ENCODE assay signal across 9 cellular contexts in genomic region chr10:4344544-4344994, GRCh38.
DNase-seq lines count a peak whose midpoint lies in the region; ATAC-seq and TF ChIP-seq lines count a peak whose summit lies in the region.
"Had no signal": no experiment of that assay in that cellular context is flagged by ENCODE, and none has a peak within 500 bp of the region (broad histone marks: within the 10 kb centered on the region; RNA-seq: fewer than 3 reads in every experiment).

No MANE protein-coding gene starts in this region.

- H3K9me3 ChIP-seq in mammary epithelial cell (replicated peaks; ENCODE audit: insufficient read depth, low read length) (no peaks in the 10 kb centered on the region), mesodermal cell (ENCODE audit: control insufficient read depth, low read length) (no peaks in the 10 kb centered on the region), suprapubic skin (no peaks in the 10 kb centered on the region), T-helper 17 cell (ENCODE audit: control insufficient read depth, low read length, poor library complexity, severe bottlenecking) (no peaks in the 10 kb centered on the region)
- H3K9me3 ChIP-seq in CD8-positive, alpha-beta memory T cell (ENCODE audit: low read length): no peaks in the 10 kb centered on the region

- H3K9me3 Mint-ChIP-seq in progenitor cell of endocrine pancreas (ENCODE audit: low read depth): no peaks in the 10 kb centered on the region
- peaks cover 0 to 6% (median 0%) of the 10 kb centered on the region in 5 donors for H3K9me3 Mint-ChIP-seq in CD8-positive, alpha-beta memory T cell
- H3K9me3 Mint-ChIP-seq: central memory CD8-positive, alpha-beta T cell had no signal

- H3K4me1 ChIP-seq in mammary epithelial cell (ENCODE audit: insufficient read depth, low read length) (peaks cover 16% of the 10 kb centered on the region), mesodermal cell (ENCODE audit: control insufficient read depth, insufficient read depth, low read length, poor library complexity, severe bottlenecking) (peaks cover 25% of the 10 kb centered on the region), suprapubic skin (peaks cover 21% of the 10 kb centered on the region)
- H3K4me1 ChIP-seq in CD8-positive, alpha-beta memory T cell (ENCODE audit: insufficient read depth, low read length): no peaks in the 10 kb centered on the region

- peak; percentile 100 for DNase-seq in AG04449 (ENCODE audit: low read depth, low spot score)
- DNase-seq in NCI-H226: peak; percentile 96
- DNase-seq in mammary epithelial cell: peak; percentile 99
- DNase-seq in suprapubic skin (ENCODE audit: low spot score in 2 of 2): peak; percentile 83 to 89
- DNase-seq in T-helper 17 cell: no peak
- DNase-seq in progenitor cell of endocrine pancreas (ENCODE audit: low spot score, unreplicated experiment): no peak
- DNase-seq in CD8-positive, alpha-beta memory T cell: no peak

- H3K9ac ChIP-seq in mammary epithelial cell (ENCODE audit: insufficient read depth, low read length): peak overlapping the region; percentile 70

- H3K36me3 ChIP-seq in mammary epithelial cell (ENCODE audit: insufficient read depth, low read length) (no peaks in the 10 kb centered on the region), mesodermal cell (ENCODE audit: control insufficient read depth, insufficient read depth, low read length) (no peaks in the 10 kb centered on the region), suprapubic skin (no peaks in the 10 kb centered on the region)
- no peaks in the 10 kb centered on the region for H3K36me3 ChIP-seq in CD8-positive, alpha-beta memory T cell (ENCODE audit: insufficient read depth, low read length)

- intact Hi-C loops in mammary epithelial cell (cut with micrococcal nuclease): loop anchor here (1.0 to 10.0 kb wide), 6 partner anchors 102 to 1120 kb away; no protein-coding TSS in a partner anchor

- in situ Hi-C loops in mammary epithelial cell (cut with MboI; ENCODE audit: low sequenced_read_pairs in 2 of 2): loop anchor here in 1 of 2 donors (5.0 to 10.0 kb wide), 3 partner anchors 90 to 560 kb away; partner anchors contain the start of gene KLF6

- TF ChIP-seq EP300 in suprapubic skin (IDR thresholded peaks at IDR 0.05): peak; percentile 86

- dilution Hi-C loops in mammary epithelial cell (cut with HindIII; ENCODE audit: low sequenced_read_pairs): loop anchor here (5.0 to 25.0 kb wide), 2 partner anchors 97 to 532 kb away; no protein-coding TSS in a partner anchor

- H3K27ac ChIP-seq in mammary epithelial cell (ENCODE audit: insufficient read depth, low read depth, low read length) (peak overlapping the region; percentile 90), mesodermal cell (ENCODE audit: low read depth, low read length, severe bottlenecking) (peak overlapping the region; percentile 91), suprapubic skin (peak overlapping the region; percentile 52)
- H3K27ac ChIP-seq in CD8-positive, alpha-beta memory T cell (ENCODE audit: low read depth, low read length): no peak overlapping the region

- POLR2A ChIA-PET in AG04449 (lab: Yijun Ruan, JAX): interaction anchor here (0.6 to 1.9 kb wide), 5 partner anchors 60 to 559 kb away, joined by 3 to 19 read pairs (median 5); partner anchors contain the start of gene KLF6
- POLR2A ChIA-PET in CD8-positive, alpha-beta memory T cell (lab: Charles Lee): no interaction called here

- H3K4me1 Mint-ChIP-seq in T-helper 17 cell (peaks cover 3% of the 10 kb centered on the region), progenitor cell of endocrine pancreas (ENCODE audit: low read depth) (no peaks in the 10 kb centered on the region)
- no peaks in the 10 kb centered on the region for H3K4me1 Mint-ChIP-seq in CD8-positive, alpha-beta memory T cell
- H3K4me1 Mint-ChIP-seq: central memory CD8-positive, alpha-beta T cell had no signal

- H3K79me2 ChIP-seq in mammary epithelial cell (ENCODE audit: insufficient read depth, low read length): no peaks in the 10 kb centered on the region

- H3K4me3 ChIP-seq in AG04449 (ENCODE audit: low read depth, low read length): no peak overlapping the region
- no peak overlapping the region for H3K4me3 ChIP-seq in mammary epithelial cell (replicated peaks in 1 of 3; ENCODE audit: insufficient read depth in 1 of 3, low read depth in 2 of 3, low read length in 3 of 3)
- H3K4me3 ChIP-seq in mesodermal cell (ENCODE audit: extremely low read depth, insufficient read depth, low read length, poor library complexity, severe bottlenecking): no peak overlapping the region
- no peak overlapping the region for H3K4me3 ChIP-seq in suprapubic skin
- no peak overlapping the region for H3K4me3 ChIP-seq in CD8-positive, alpha-beta memory T cell (ENCODE audit: low read length)

- H2AFZ ChIP-seq in mammary epithelial cell (ENCODE audit: low read depth, low read length): peak overlapping the region; percentile 47

- no peaks in the 10 kb centered on the region for H3K36me3 Mint-ChIP-seq in T-helper 17 cell (ENCODE audit: low read depth)
- H3K36me3 Mint-ChIP-seq in progenitor cell of endocrine pancreas (ENCODE audit: insufficient read depth): no peaks in the 10 kb centered on the region
- H3K36me3 Mint-ChIP-seq in CD8-positive, alpha-beta memory T cell: peaks cover 0 to 14% (median 0%) of the 10 kb centered on the region in 3 donors

- TF ChIP-seq CTCF in AG04449 (IDR thresholded peaks at IDR 0.05; ENCODE audit: insufficient read depth, low read length, missing control alignments): no peak
- TF ChIP-seq CTCF in mammary epithelial cell (conservative IDR thresholded peaks at IDR 0.05 in 1 of 2, IDR thresholded peaks at IDR 0.05 in 1 of 2; ENCODE audit: extremely low read depth in 1 of 2, insufficient read depth in 1 of 2, low read depth in 1 of 2, low read length in 2 of 2): no peak
- no peak for TF ChIP-seq CTCF in suprapubic skin (IDR thresholded peaks at IDR 0.05)
- TF ChIP-seq CTCF in progenitor cell of endocrine pancreas (IDR thresholded peaks at IDR 0.05; ENCODE audit: unreplicated experiment): no peak

- no peak for ATAC-seq in T-helper 17 cell

- WGBS in mammary epithelial cell (ENCODE audit: low coverage, missing lambda C conversion rate): 11% methylated on average over 10 of the region's 10 CpGs
- WGBS in mesodermal cell (ENCODE audit: insufficient coverage in 2 of 2), 2 experiments: 51 to 71% methylated on average over 5 to 10 of the region's 10 CpGs
- 30% methylated on average over 10 of the region's 10 CpGs for WGBS in suprapubic skin

- no peak overlapping the region for H3K27ac Mint-ChIP-seq in T-helper 17 cell
- H3K27ac Mint-ChIP-seq in progenitor cell of endocrine pancreas: no peak overlapping the region
- no peak overlapping the region for H3K27ac Mint-ChIP-seq in CD8-positive, alpha-beta memory T cell

- TF ChIP-seq POLR2A in suprapubic skin (IDR thresholded peaks at IDR 0.05): peak in 1 of 2 donors; percentile 21

- peak overlapping the region; percentile 59 for H3K4me2 ChIP-seq in mammary epithelial cell (ENCODE audit: insufficient read depth, low read depth, low read length)

- BruUV-seq in mammary epithelial cell (replicated peaks; lab: Mats Ljungman, UMichigan): no TSS peak

- CTCF ChIA-PET in AG04449 (lab: Yijun Ruan, JAX) (interaction anchor here (0.8 to 1.2 kb wide), 4 partner anchors 9 to 312 kb away, joined by 3 to 7 read pairs (median 4); no protein-coding TSS in a partner anchor), mammary epithelial cell (lab: Charles Lee; ENCODE audit: low non-redundant PET) (interaction anchor here (0.6 to 0.7 kb wide), 5 partner anchors 101 to 1147 kb away, joined by 3 to 7 read pairs (median 4); no protein-coding TSS in a partner anchor)
- CTCF ChIA-PET in CD8-positive, alpha-beta memory T cell (lab: Charles Lee): no interaction called here

- H4K20me1 ChIP-seq in mammary epithelial cell (ENCODE audit: insufficient read depth, low read length): no peaks in the 10 kb centered on the region

- H3K27me3 ChIP-seq in mammary epithelial cell (ENCODE audit: insufficient read depth, low read length) (no peaks in the 10 kb centered on the region), suprapubic skin (no peaks in the 10 kb centered on the region)
- H3K27me3 ChIP-seq in CD8-positive, alpha-beta memory T cell (ENCODE audit: insufficient read depth, low read length, poor library complexity, severe bottlenecking): no peaks in the 10 kb centered on the region

- no peak overlapping the region for H3K4me3 Mint-ChIP-seq in T-helper 17 cell
- H3K4me3 Mint-ChIP-seq in progenitor cell of endocrine pancreas (ENCODE audit: low read depth): no peak overlapping the region
- no peak overlapping the region for H3K4me3 Mint-ChIP-seq in CD8-positive, alpha-beta memory T cell
- H3K4me3 Mint-ChIP-seq: central memory CD8-positive, alpha-beta T cell had no signal

- H3K27me3 Mint-ChIP-seq in T-helper 17 cell: no peaks in the 10 kb centered on the region
- H3K27me3 Mint-ChIP-seq in progenitor cell of endocrine pancreas: no peaks in the 10 kb centered on the region
- peaks cover 6 to 15% of the 10 kb centered on the region in 2 donors for H3K27me3 Mint-ChIP-seq in CD8-positive, alpha-beta memory T cell

Comparison
In these comparisons a context has a peak if more than half of its experiments do, and no peak if none do; other contexts are left out.
1. DNase-seq: peak in AG04449 (single experiment), NCI-H226 (single experiment), mammary epithelial cell (single experiment) and suprapubic skin (2 of 2); none in T-helper 17 cell (0 of 3), progenitor cell of endocrine pancreas (single experiment) and CD8-positive, alpha-beta memory T cell (0 of 5).